14 cellular contexts compared by ENCODE assay signal in the genomic region with DNA sequence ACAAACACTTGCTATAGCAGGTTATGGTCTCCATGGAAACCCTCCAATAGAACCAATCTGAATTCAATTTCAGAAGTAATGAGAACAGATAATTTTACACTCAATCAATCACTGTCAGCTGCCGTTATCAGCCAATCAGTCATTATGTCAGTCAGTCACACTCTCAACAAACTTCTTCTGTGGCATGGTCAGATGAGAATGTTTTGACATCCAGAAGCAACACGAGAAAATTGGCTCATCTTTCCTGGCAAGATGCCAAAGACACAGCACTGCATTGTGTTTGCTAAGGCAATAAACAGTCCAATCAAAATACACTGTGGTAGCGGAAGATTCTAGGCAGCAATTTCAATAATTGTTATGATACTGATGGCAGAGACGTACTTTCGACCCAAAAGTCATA.
DNase-seq lines count a peak whose midpoint lies in the region; ATAC-seq and TF ChIP-seq lines count a peak whose summit lies in the region.
"Had no signal": no experiment of that assay in that cellular context is flagged by ENCODE, and none has a peak within 500 bp of the region (broad histone marks: within the 10 kb centered on the region; RNA-seq: fewer than 3 reads in every experiment).

No MANE protein-coding gene starts in this region.

- H3K36me3 Mint-ChIP-seq in stimulated activated effector memory CD8-positive, alpha-beta T cell treated with anti-CD3 and anti-CD28 coated beads, Interleukin-12 subunit alpha, Interleukin-12 subunit beta, amount 100 ng/mL, for 72 hours, result no peaks in the 10 kb centered on the region

- no peak overlapping the region for H3K27ac Mint-ChIP-seq in stimulated activated effector memory CD8-positive, alpha-beta T cell treated with anti-CD3 and anti-CD28 coated beads, Interleukin-12 subunit alpha, Interleukin-12 subunit beta, amount 100 ng/mL, for 72 hours

- H3K4me3 ChIP-seq in fibroblast of mammary gland (ENCODE audit: control insufficient read depth, low read depth, low read length), result no peak overlapping the region
- H3K4me3 ChIP-seq: prostate gland, upper lobe of left lung had no signal

- peak; percentile 2 for DNase-seq in DMS 273 (lab: John Stamatoyannopoulos, UW; ENCODE audit: unreplicated experiment)
- no peak for DNase-seq in DMS 273 treated with DMSO at 0.1 percent for 48 hours (lab: John Stamatoyannopoulos, UW)
- DNase-seq in SHP77 (lab: John Stamatoyannopoulos, UW), result peak; percentile 56 to 58
- DNase-seq in fibroblast of mammary gland (ENCODE audit: low read depth), result peak; percentile 74
- DNase-seq in smooth muscle cell of the brain vasculature (ENCODE audit: low read depth, low spot score), result peak; percentile 70
- DNase-seq in stimulated activated effector memory CD8-positive, alpha-beta T cell treated with anti-CD3 and anti-CD28 coated beads, Interleukin-12 subunit alpha, Interleukin-12 subunit beta, amount 100 ng/mL, for 72 hours (ENCODE audit: low spot score in 2 of 2), result no peak
- DNase-seq in activated CD4-positive, CD25-positive, alpha-beta regulatory T cell (lab: John Stamatoyannopoulos, UW), result no peak
- no peak for DNase-seq in DMS153 treated with DMSO at 0.1 percent for 48 hours (lab: John Stamatoyannopoulos, UW; ENCODE audit: unreplicated experiment)
- DNase-seq: activated CD8-positive, alpha-beta memory T cell treated with anti-CD3 and anti-CD28 coated beads, Interleukin-2, amount 50 U/mL, for 4 hours; anterior cingulate cortex; DMS79 treated with DMSO at 0.1 percent for 48 hours; T1000; upper lobe of left lung had no signal

- no peak overlapping the region for H3K4me3 Mint-ChIP-seq in stimulated activated effector memory CD8-positive, alpha-beta T cell treated with anti-CD3 and anti-CD28 coated beads, Interleukin-12 subunit alpha, Interleukin-12 subunit beta, amount 100 ng/mL, for 72 hours

- no peak for ATAC-seq in stimulated activated effector memory CD8-positive, alpha-beta T cell treated with anti-CD3 and anti-CD28 coated beads, Interleukin-12 subunit alpha, Interleukin-12 subunit beta, amount 100 ng/mL, for 72 hours

- no peaks in the 10 kb centered on the region for H3K9me3 Mint-ChIP-seq in stimulated activated effector memory CD8-positive, alpha-beta T cell treated with anti-CD3 and anti-CD28 coated beads, Interleukin-12 subunit alpha, Interleukin-12 subunit beta, amount 100 ng/mL, for 72 hours

- no peak for TF ChIP-seq CTCF in fibroblast of mammary gland (conservative IDR thresholded peaks at IDR 0.05; ENCODE audit: control insufficient read depth, insufficient read depth, low read depth, low read length)

- no peaks in the 10 kb centered on the region for H3K4me1 Mint-ChIP-seq in stimulated activated effector memory CD8-positive, alpha-beta T cell treated with anti-CD3 and anti-CD28 coated beads, Interleukin-12 subunit alpha, Interleukin-12 subunit beta, amount 100 ng/mL, for 72 hours

Comparison
In these comparisons a context has a peak if more than half of its experiments do, and no peak if none do; other contexts are left out.
1. DNase-seq: peak in DMS 273 (single experiment), SHP77 (2 of 2), fibroblast of mammary gland (single experiment) and smooth muscle cell of the brain vasculature (single experiment); none in DMS 273 treated with DMSO at 0.1 percent for 48 hours (single experiment), stimulated activated effector memory CD8-positive, alpha-beta T cell treated with anti-CD3 and anti-CD28 coated beads, Interleukin-12 subunit alpha, Interleukin-12 subunit beta, amount 100 ng/mL, for 72 hours (0 of 2), activated CD4-positive, CD25-positive, alpha-beta regulatory T cell (0 of 4) and DMS153 treated with DMSO at 0.1 percent for 48 hours (single experiment).